ENCODE assay signal across 8 cellular contexts in genomic region chr15:38252481-38253311, GRCh38. TPM values are rescaled to one million over a fixed set of nuclear protein-coding genes. Genes with fewer than 3 reads are reported as not detected.
DNase-seq lines count a peak whose midpoint lies in the region; ATAC-seq and TF ChIP-seq lines count a peak whose summit lies in the region.

Gene SPRED1 (plus strand): TSS chr15:38252836. CDS start chr15:38253186, 350 bp downstream.

- no peak for TF ChIP-seq POLR2A in transverse colon (IDR thresholded peaks at IDR 0.05)

- no peaks in the 10 kb centered on the region for H3K9me3 ChIP-seq in transverse colon

- TF ChIP-seq EP300 in transverse colon (IDR thresholded peaks at IDR 0.05; ENCODE audit: low read depth), result no peak

- H3K9me3 Mint-ChIP-seq in nephron, result no peaks in the 10 kb centered on the region

- intact Hi-C loops in transverse colon (cut with DNase I; ENCODE audit: low total_unique reads), result loop anchor here (10.0 kb wide), 1 partner anchor 188 kb away; no protein-coding TSS in a partner anchor

- peaks cover 8% of the 10 kb centered on the region for H3K27me3 Mint-ChIP-seq in nephron (ENCODE audit: low read depth)

- H3K36me3 Mint-ChIP-seq in nephron (ENCODE audit: low read depth), result no peaks in the 10 kb centered on the region

- peak; percentile 10 for DNase-seq in NCI-H1105 (lab: John Stamatoyannopoulos, UW)
- DNase-seq in NCI-H1105 treated with DMSO at 0.1 percent for 48 hours (lab: John Stamatoyannopoulos, UW), result no peak
- no peak for DNase-seq in HFF-Myc (ENCODE audit: extremely low read depth, low read depth)
- peak; percentile 52 for DNase-seq in NCI-H2227 treated with DMSO at 0.1 percent for 48 hours (lab: John Stamatoyannopoulos, UW)
- DNase-seq in activated T-helper 9 cell treated with anti-CD3 and anti-CD28 coated beads, Interleukin-2, amount 50 U/mL, for 16 hours (ENCODE audit: low read depth), result peak; percentile 1
- peak; percentile 39 to 40 for DNase-seq in foreskin keratinocyte
- DNase-seq in transverse colon, result peak; percentile 74

- peak within 1 kb of the TSS; percentile 97 to 99 (median 98) for H3K27ac Mint-ChIP-seq in nephron

- 0 to 1% methylated on average over 6 to 56 of the region's 73 CpGs for WGBS in transverse colon (ENCODE audit: low coverage in 1 of 2), 2 donors

- no peak for TF ChIP-seq CTCF in HFF-Myc (IDR thresholded peaks at IDR 0.05; ENCODE audit: low read depth, low read length, missing control alignments)
- TF ChIP-seq CTCF in foreskin keratinocyte (conservative IDR thresholded peaks at IDR 0.05), result no peak
- no peak for TF ChIP-seq CTCF in nephron (IDR thresholded peaks at IDR 0.05; ENCODE audit: unreplicated experiment in 3 of 3)
- no peak for TF ChIP-seq CTCF in transverse colon (IDR thresholded peaks at IDR 0.05)

- in situ Hi-C loops in transverse colon (cut with MboI; ENCODE audit: low pct_ligation_motif_present in 1 of 4, low pct_unique_long_range_greater_than_20kb in 1 of 4, low sequenced_read_pairs in 3 of 4), result no loop called here

- ATAC-seq in foreskin keratinocyte, result peak; percentile 51

- peaks cover 26% of the 10 kb centered on the region for H3K4me1 ChIP-seq in foreskin keratinocyte
- peaks cover 0 to 31% (median 20%) of the 10 kb centered on the region in 4 donors for H3K4me1 ChIP-seq in transverse colon

- no peaks in the 10 kb centered on the region for H3K36me3 ChIP-seq in transverse colon

- H3K4me1 Mint-ChIP-seq in nephron, result peaks cover 53% of the 10 kb centered on the region

- H3K4me3 ChIP-seq in HFF-Myc (replicated peaks; ENCODE audit: low read depth, low read length) (peak within 1 kb of the TSS; percentile 93), transverse colon (peak within 1 kb of the TSS; percentile 65 to 95 (median 92))

- H3K27me3 ChIP-seq in foreskin keratinocyte (no peaks in the 10 kb centered on the region), transverse colon (no peaks in the 10 kb centered on the region)

- peak within 1 kb of the TSS; percentile 87 to 100 (median 99) for H3K4me3 Mint-ChIP-seq in nephron

- peak within 1 kb of the TSS; percentile 27 for H3K27ac ChIP-seq in foreskin keratinocyte
- peak within 1 kb of the TSS; percentile 97 to 99 (median 98) for H3K27ac ChIP-seq in transverse colon

RNA-seq across cellular contexts. Expression of gene SPRED1, which starts in this region (rescaled TPM):
- total RNA-seq in foreskin keratinocyte (20.3 and 21.7 TPM in 2 replicates), transverse colon (10 to 100 TPM in 2 of 4 donors, 1 to 10 TPM in 2; 8.6 to 26.5 (median 10.3) TPM)
- 4.3 and 4.5 TPM in 2 replicates for polyA plus RNA-seq in foreskin keratinocyte

Comparison
In these comparisons a context has a peak if more than half of its experiments do, and no peak if none do; other contexts are left out.
1. DNase-seq: peak in NCI-H1105 (single experiment), NCI-H2227 treated with DMSO at 0.1 percent for 48 hours (single experiment), activated T-helper 9 cell treated with anti-CD3 and anti-CD28 coated beads, Interleukin-2, amount 50 U/mL, for 16 hours (single experiment), foreskin keratinocyte (2 of 2) and transverse colon (single experiment); none in NCI-H1105 treated with DMSO at 0.1 percent for 48 hours (single experiment) and HFF-Myc (single experiment).